In genomic region chr19:54152267-54152666, GRCh38 we compare ENCODE assay signal across 33 cellular contexts. TPM values are rescaled to one million over a fixed set of nuclear protein-coding genes. Genes with fewer than 3 reads are reported as not detected.
"Had no signal": no experiment of that assay in that cellular context is flagged by ENCODE, and none has a peak within 500 bp of the region (broad histone marks: within the 10 kb centered on the region; RNA-seq: fewer than 3 reads in every experiment).

No MANE protein-coding gene starts in this region.

- H3K4me1 ChIP-seq: ascending aorta, breast epithelium, colonic mucosa had no signal

- ATAC-seq: activated CD4-positive, CD25-positive, alpha-beta regulatory T cell treated with anti-CD3 and anti-CD28 coated beads, Interleukin-2, amount 50 U/mL, for 24 hours; activated CD8-positive, alpha-beta T cell treated with anti-CD3 and anti-CD28 coated beads for 36 hours; activated T-cell treated with anti-CD3 and anti-CD28 coated beads, Interleukin-2, amount 50 U/mL, for 4 hours; activated T-helper 17 cell treated with anti-CD3 and anti-CD28 coated beads, Interleukin-2, amount 50 U/mL, for 72 hours; gastroesophageal sphincter; T-helper 17 cell had no signal

- H3K27me3 ChIP-seq: ascending aorta, breast epithelium, cardiac muscle cell, colonic mucosa, esophagus squamous epithelium, gastroesophageal sphincter, heart right ventricle had no signal

- H3K27ac ChIP-seq: ascending aorta, cardiac muscle cell, colonic mucosa, epithelial cell of prostate, WERI-Rb-1 had no signal

- DNase-seq: activated B cell treated with CpG ODN at 0.5 μM for 24 hours; activated CD4-positive, alpha-beta T cell treated with anti-CD3 and anti-CD28 coated beads for 48 hours; activated CD4-positive, alpha-beta T cell treated with anti-CD3 and anti-CD28 coated beads, Interleukin-2, amount 50 U/mL, for 1 hour; activated CD4-positive, alpha-beta T cell treated with anti-CD3 and anti-CD28 coated beads, Interleukin-2, amount 50 U/mL, for 48 hours; activated CD8-positive, alpha-beta memory T cell treated with anti-CD3 and anti-CD28 coated beads for 24 hours; activated CD8-positive, alpha-beta T cell treated with anti-CD3 and anti-CD28 coated beads for 36 hours; activated effector memory CD4-positive, alpha-beta T cell treated with Interleukin-2 at 50 U/mL for 16 hours; activated gamma-delta T cell treated with Interleukin-2 at 50 U/mL for 16 hours; activated naive CD4-positive, alpha-beta T cell treated with anti-CD3 and anti-CD28 coated beads, Interleukin-2, amount 50 U/mL, for 16 hours; activated naive CD4-positive, alpha-beta T cell treated with Interleukin-2 at 50 U/mL for 16 hours; activated T-cell treated with anti-CD3 and anti-CD28 coated beads, Interleukin-2, amount 50 U/mL, for 4 hours; central memory CD4-positive, alpha-beta T cell; cerebellar nuclear complex; colonic mucosa; effector CD8-positive, alpha-beta T cell; esophagus squamous epithelium; foreskin melanocyte; heart right ventricle; T-helper 17 cell; T1000; WERI-Rb-1 had no signal

- H3K9me3 ChIP-seq: ascending aorta, breast epithelium, colonic mucosa, esophagus squamous epithelium, gastroesophageal sphincter, heart right ventricle had no signal

- FAIRE-seq: endometrium, endothelial cell of umbilical vein had no signal

- H3K4me3 ChIP-seq: ascending aorta, breast epithelium, cardiac muscle cell, colonic mucosa, esophagus squamous epithelium, gastroesophageal sphincter, heart right ventricle had no signal

RNA-seq across cellular contexts. Expression of gene TMC4, which starts 20.7 kb away (rescaled TPM):
- total RNA-seq: activated B cell treated with CpG ODN at 0.5 μM for 24 hours, dermis microvascular lymphatic vessel endothelial cell, fibroblast of villous mesenchyme, glomerular endothelial cell had no signal
